ENCODE assay signal across 8 cellular contexts in the genomic region with DNA sequence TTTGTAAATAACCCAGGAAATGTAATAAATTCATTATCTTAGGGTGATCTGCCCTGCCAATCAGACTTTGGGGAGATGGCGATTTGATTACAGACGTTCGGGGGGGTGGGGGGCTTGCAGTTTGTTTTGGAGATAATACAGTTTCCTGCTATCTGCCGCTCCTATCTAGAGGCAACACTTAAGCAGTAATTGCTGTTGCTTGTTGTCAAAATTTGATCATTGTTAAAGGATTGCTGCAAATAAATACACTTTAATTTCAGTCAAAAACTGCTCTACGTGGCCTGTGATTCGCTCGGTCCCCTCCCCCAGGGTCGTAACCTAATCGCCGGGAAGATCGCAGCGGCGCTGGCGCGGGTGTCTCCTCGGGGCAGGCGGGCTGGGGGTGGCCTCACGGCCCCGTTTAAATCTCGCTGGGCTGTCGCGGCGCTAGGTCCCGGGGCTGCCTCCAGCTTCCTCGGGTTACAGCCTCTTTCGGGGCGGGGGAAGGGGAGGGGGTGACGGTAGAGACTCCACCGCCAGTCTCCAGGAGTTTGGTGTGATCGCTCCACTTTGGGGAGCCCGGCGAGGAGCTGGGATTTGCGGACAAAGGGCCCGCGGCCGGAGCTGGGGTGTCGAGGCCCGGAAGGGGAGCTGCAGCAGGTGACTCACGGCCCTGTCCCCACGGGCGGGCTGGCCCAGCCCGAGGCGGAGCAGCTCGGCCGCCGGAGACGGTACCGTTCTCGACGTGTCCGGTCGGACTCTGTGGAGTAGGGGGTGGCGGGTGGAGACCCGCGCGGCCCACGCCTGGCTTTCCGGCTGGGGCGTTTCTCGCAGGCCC. TPM values are rescaled to one million over a fixed set of nuclear protein-coding genes. Genes with fewer than 3 reads are reported as not detected.
DNase-seq lines count a peak whose midpoint lies in the region; ATAC-seq and TF ChIP-seq lines count a peak whose summit lies in the region.

No MANE protein-coding gene starts in this region.

- H3K36me3 ChIP-seq in NT2/D1 (ENCODE audit: insufficient read depth, insufficient read length, low read length) (no peaks in the 10 kb centered on the region), fibroblast of lung (ENCODE audit: control insufficient read depth, insufficient read depth, low read length) (no peaks in the 10 kb centered on the region), parathyroid adenoma (ENCODE audit: control insufficient read depth, insufficient read depth, low read length) (no peaks in the 10 kb centered on the region)

- no peaks in the 10 kb centered on the region for H4K20me1 ChIP-seq in fibroblast of lung (ENCODE audit: control insufficient read depth, extremely low read depth, insufficient read depth, low read length)

- DNase-seq in DMS114 treated with DMSO at 0.1 percent for 48 hours (lab: John Stamatoyannopoulos, UW; ENCODE audit: unreplicated experiment) (peak; percentile 32), NT2/D1 (ENCODE audit: low read depth, low spot score) (no peak), fibroblast of lung (ENCODE audit: low read depth in 2 of 2) (peak in 1 of 2 donors; percentile 20), NCI-H2081 (lab: John Stamatoyannopoulos, UW) (no peak), sciatic nerve (ENCODE audit: low spot score) (no peak)

- H3K27ac ChIP-seq in fibroblast of lung (ENCODE audit: insufficient read depth, low read length) = peak overlapping the region; percentile 27
- no peak overlapping the region for H3K27ac ChIP-seq in parathyroid adenoma

- intact Hi-C loops in sciatic nerve (cut with DNase I) = loop anchor here (5.0 kb wide), 1 partner anchor 488 kb away; no protein-coding TSS in a partner anchor

- peak overlapping the region; percentile 80 for H3K4me2 ChIP-seq in fibroblast of lung (ENCODE audit: extremely low read depth, insufficient read depth, low read length)
- peak overlapping the region; percentile 31 for H3K4me2 ChIP-seq in parathyroid adenoma (ENCODE audit: low read length)

- H3K4me1 ChIP-seq in NT2/D1 (ENCODE audit: insufficient read depth, insufficient read length) = no peaks in the 10 kb centered on the region
- H3K4me1 ChIP-seq in fibroblast of lung (ENCODE audit: control insufficient read depth, extremely low read depth, insufficient read depth, low read length) = no peaks in the 10 kb centered on the region
- no peaks in the 10 kb centered on the region for H3K4me1 ChIP-seq in parathyroid adenoma

- TF ChIP-seq CTCF in fibroblast of lung (conservative IDR thresholded peaks at IDR 0.05 in 1 of 2, IDR thresholded peaks at IDR 0.05 in 1 of 2; ENCODE audit: low read depth in 1 of 2, low read length in 2 of 2) (no peak), parathyroid adenoma (IDR thresholded peaks at IDR 0.05) (no peak)

- H3K9ac ChIP-seq in NT2/D1 (ENCODE audit: insufficient read length, low read depth) (peak overlapping the region; percentile 32), fibroblast of lung (ENCODE audit: insufficient read depth, low read length) (peak overlapping the region; percentile 16), parathyroid adenoma (no peak overlapping the region)

- H3K9me3 ChIP-seq in NT2/D1 (ENCODE audit: insufficient read depth, low read length) = no peaks in the 10 kb centered on the region
- no peaks in the 10 kb centered on the region for H3K9me3 ChIP-seq in fibroblast of lung (ENCODE audit: control insufficient read depth, insufficient read depth, low read depth, low read length)
- H3K9me3 ChIP-seq in parathyroid adenoma (ENCODE audit: control insufficient read depth, low read length) = no peaks in the 10 kb centered on the region

- no peak overlapping the region for H2AFZ ChIP-seq in fibroblast of lung (ENCODE audit: low read length)
- no peak overlapping the region for H2AFZ ChIP-seq in parathyroid adenoma

- H3K4me3 ChIP-seq in NT2/D1 (ENCODE audit: insufficient read length, low read depth) (peak overlapping the region; percentile 11), fibroblast of lung (replicated peaks in 1 of 4; ENCODE audit: control extremely low read depth in 1 of 4, insufficient read depth in 1 of 4, low read depth in 3 of 4, low read length in 4 of 4) (peak overlapping the region; percentile 47 to 76 (median 68)), parathyroid adenoma (ENCODE audit: low read depth, low read length) (peak overlapping the region; percentile 36)

- H3K27me3 ChIP-seq in NT2/D1 (ENCODE audit: insufficient read depth, insufficient read length) (peaks cover 90% of the 10 kb centered on the region), fibroblast of lung (ENCODE audit: control insufficient read depth, insufficient read depth, low read length) (peaks cover 6% of the 10 kb centered on the region), parathyroid adenoma (ENCODE audit: control insufficient read depth, insufficient read depth, low read length) (peaks cover 5% of the 10 kb centered on the region)

- H3K79me2 ChIP-seq in fibroblast of lung (ENCODE audit: control insufficient read depth, insufficient read depth, low read length) (peaks cover 2% of the 10 kb centered on the region), parathyroid adenoma (no peaks in the 10 kb centered on the region)

- ATAC-seq in HG02870 (IDR thresholded peaks at IDR 0.05; ENCODE audit: unreplicated experiment) (no peak), sciatic nerve (no peak), GM21825 (IDR thresholded peaks at IDR 0.05; ENCODE audit: unreplicated experiment) (no peak)

RNA-seq across cellular contexts. Expression of a gene that starts 4.1 kb away (rescaled TPM):
- 0.66 and 0.77 TPM in 2 replicates for total RNA-seq in fibroblast of lung
- polyA plus RNA-seq in fibroblast of lung = 2.3 TPM in 2 replicates
- polyA plus RNA-seq in fibroblast of lung (2012) = 2.4 and 2.6 TPM in 2 replicates
- 0.52 and 1.1 TPM in 2 replicates for polyA minus RNA-seq in fibroblast of lung (ENCODE audit: low replicate concordance)
- total RNA-seq in sciatic nerve = 61.8 TPM

Comparison
In these comparisons a context has a peak if more than half of its experiments do, and no peak if none do; other contexts are left out.
1. H3K4me3 ChIP-seq: peak in every context shown above with its lines; median percentile 68 in fibroblast of lung; 36 in parathyroid adenoma; 11 in NT2/D1.
2. RNA of a gene that starts 4.1 kb away (total RNA-seq): 61.8 TPM in sciatic nerve (single experiment); 0.66 to 0.77 TPM in fibroblast of lung; every median in the first group is over 10 times any median in the second.